ENCODE assay signal across 31 cellular contexts in genomic region chr20:2304180-2304579, GRCh38. TPM values are rescaled to one million over a fixed set of nuclear protein-coding genes. Genes with fewer than 3 reads are reported as not detected.
"Had no signal": no experiment of that assay in that cellular context is flagged by ENCODE, and none has a peak within 500 bp of the region (broad histone marks: within the 10 kb centered on the region; RNA-seq: fewer than 3 reads in every experiment).

No MANE protein-coding gene starts in this region.

- H3K27me3 ChIP-seq: hepatocyte, neural progenitor cell, neutrophil, right atrium auricular region, right lobe of liver, tibial nerve, uterus had no signal

- H3K4me1 ChIP-seq: left ventricle myocardium inferior, lower lobe of right lung, parathyroid adenoma, right atrium auricular region, uterus had no signal

- H3K79me2 ChIP-seq: hepatocyte, parathyroid adenoma had no signal

- H3K9me3 ChIP-seq: left ventricle myocardium inferior, lower lobe of right lung, neutrophil, right atrium auricular region, right lobe of liver, tibial nerve, uterus had no signal

- H3K4me2 ChIP-seq: hepatocyte, neural progenitor cell, smooth muscle cell had no signal

- H3K27ac ChIP-seq: hepatocyte, left ventricle myocardium inferior, lower lobe of right lung, neural progenitor cell, neutrophil, parathyroid adenoma, right atrium auricular region, tibial nerve, uterus had no signal

- H3K36me3 ChIP-seq: left ventricle myocardium inferior, lower lobe of right lung, neural progenitor cell, neutrophil, right atrium auricular region, right lobe of liver, tibial nerve, uterus had no signal

- H3K4me3 ChIP-seq: hepatocyte, left ventricle myocardium inferior, lower lobe of right lung, neural progenitor cell, right atrium auricular region, right lobe of liver, smooth muscle cell, tibial nerve, uterus had no signal

- DNase-seq: islet precursor cell; left ventricle myocardium inferior; lower lobe of right lung; mammary epithelial cell; mesenchymal stem cell; naive B cell; natural killer cell; nephron progenitor cell; occipital lobe; stimulated activated CD4-positive, alpha-beta T cell treated with anti-CD3 and anti-CD28 coated beads, Interleukin-1b, Interleukin-23, amount 100 ng/mL, for 48 hours; stimulated activated CD4-positive, alpha-beta T cell treated with anti-CD3 and anti-CD28 coated beads, Interleukin-2, amount 100 ng/mL, for 48 hours; stimulated activated CD4-positive, alpha-beta T cell treated with anti-CD3 and anti-CD28 coated beads, Interleukin-4, amount 100 ng/mL, for 4 hours; stimulated activated CD8-positive, alpha-beta memory T cell treated with anti-CD3 and anti-CD28 coated beads, Interleukin-4, amount 100 ng/mL, for 48 hours; stimulated activated naive CD4-positive, alpha-beta T cell treated with Interleukin-2 at 50 U/mL for 16 hours; stimulated activated naive CD8-positive, alpha-beta T cell treated with anti-CD3 and anti-CD28 coated beads, Interleukin-15, amount 100 ng/mL, for 72 hours; substantia nigra; uterus had no signal

- H3K9ac ChIP-seq: neural progenitor cell, parathyroid adenoma had no signal

- H2AFZ ChIP-seq: hepatocyte, neural progenitor cell, parathyroid adenoma had no signal

- ATAC-seq: lower lobe of right lung; natural killer cell; stimulated activated memory B cell treated with anti-CD40 and anti-IgM and Interleukin-4, amounts not matched to agents 10 μg/mL and 1 μg/mL and 100 μg/mL, for 72 hours; stimulated activated naive CD8-positive, alpha-beta T cell treated with anti-CD3 and anti-CD28 coated beads, Interleukin-15, amount 100 ng/mL, for 72 hours had no signal

RNA-seq across cellular contexts. Expression of gene TGM3, which starts 8.4 kb away (rescaled TPM):
- total RNA-seq: kidney epithelial cell, left ventricle myocardium inferior, mammary epithelial cell, natural killer cell, osteocyte, pulmonary artery endothelial cell, renal cortical epithelial cell, right atrium auricular region, tibial nerve, ureter had no signal
- polyA plus RNA-seq: mammary epithelial cell had no signal
